In genomic region chr7:107690611-107691010, GRCh38 we compare ENCODE assay signal across 26 cellular contexts. TPM values are rescaled to one million over a fixed set of nuclear protein-coding genes. Genes with fewer than 3 reads are reported as not detected.
DNase-seq lines count a peak whose midpoint lies in the region; ATAC-seq, FAIRE-seq and TF ChIP-seq lines count a peak whose summit lies in the region.
"Had no signal": no experiment of that assay in that cellular context is flagged by ENCODE, and none has a peak within 500 bp of the region (broad histone marks: within the 10 kb centered on the region; RNA-seq: fewer than 3 reads in every experiment).

No MANE protein-coding gene starts in this region.

- H3K9me3 ChIP-seq in astrocyte (ENCODE audit: insufficient read depth, low read depth, low read length), result no peaks in the 10 kb centered on the region
- H3K9me3 ChIP-seq in thyroid gland, result no peaks in the 10 kb centered on the region
- H3K9me3 ChIP-seq: uterus had no signal

- DNase-seq in left ventricle myocardium superior (no peak), Right ventricle myocardium superior (no peak), astrocyte (ENCODE audit: low read depth) (peak; percentile 85), fibroblast of pulmonary artery (ENCODE audit: low read depth) (peak; percentile 74), thyroid gland (no peak), activated T-cell treated with anti-CD3 and anti-CD28 coated beads for 4 hours (no peak)
- DNase-seq: 8988T; activated CD4-positive, alpha-beta T cell treated with anti-CD3 and anti-CD28 coated beads for 36 hours; cerebellar nuclear complex; H7; naive thymus-derived CD4-positive, alpha-beta T cell; NCI-H1436 treated with DMSO at 0.1 percent for 48 hours; NCI-H2227 treated with DMSO at 0.1 percent for 48 hours; RPMI8226; stimulated activated CD4-positive, alpha-beta T cell treated with anti-CD3 and anti-CD28 coated beads, Interleukin-4, amount 100 ng/mL, for 4 hours; SW 1271; uterus had no signal

- H2AFZ ChIP-seq in astrocyte (ENCODE audit: low read depth, low read length), result no peak overlapping the region
- H2AFZ ChIP-seq: hepatocyte had no signal

- no peak overlapping the region for H3K27ac Mint-ChIP-seq in astrocyte (ENCODE audit: unreplicated experiment)
- H3K27ac Mint-ChIP-seq: activated CD4-positive, alpha-beta T cell treated with anti-CD3 and anti-CD28 coated beads for 36 hours; CD14-positive monocyte; memory B cell; naive thymus-derived CD4-positive, alpha-beta T cell had no signal

- H3K4me1 Mint-ChIP-seq in astrocyte (ENCODE audit: low read depth, unreplicated experiment), result peaks cover 35% of the 10 kb centered on the region
- H3K4me1 Mint-ChIP-seq: activated CD4-positive, alpha-beta T cell treated with anti-CD3 and anti-CD28 coated beads for 36 hours; CD14-positive monocyte had no signal

- 38 to 57% methylated on average over 2 of the region's 2 CpGs for WGBS in thyroid gland, 2 donors

- peaks cover 3% of the 10 kb centered on the region for H3K27me3 Mint-ChIP-seq in astrocyte (ENCODE audit: low read depth, unreplicated experiment)

- H3K4me2 ChIP-seq in astrocyte (ENCODE audit: low read length), result peak overlapping the region; percentile 52
- H3K4me2 ChIP-seq: hepatocyte had no signal

- ATAC-seq in left ventricle myocardium superior, result peak; percentile 16
- ATAC-seq in Right ventricle myocardium superior (ENCODE audit: poor library complexity), result no peak
- ATAC-seq in GM18873 (IDR thresholded peaks at IDR 0.05; ENCODE audit: low FRiP score, unreplicated experiment), result no peak
- no peak for ATAC-seq in HG03159 (IDR thresholded peaks at IDR 0.05; ENCODE audit: unreplicated experiment)
- ATAC-seq: activated CD4-positive, alpha-beta T cell treated with anti-CD3 and anti-CD28 coated beads for 36 hours; HepG2; naive thymus-derived CD4-positive, alpha-beta T cell had no signal

- no peak overlapping the region for H3K4me3 Mint-ChIP-seq in astrocyte (ENCODE audit: unreplicated experiment)
- H3K4me3 Mint-ChIP-seq: activated CD4-positive, alpha-beta T cell treated with anti-CD3 and anti-CD28 coated beads for 36 hours; CD14-positive monocyte; memory B cell; naive thymus-derived CD4-positive, alpha-beta T cell had no signal

- H3K36me3 ChIP-seq in astrocyte (ENCODE audit: insufficient read depth, low read length) (no peaks in the 10 kb centered on the region), thyroid gland (peaks cover 3 to 5% of the 10 kb centered on the region in 2 donors)
- H3K36me3 ChIP-seq: uterus had no signal

- intact Hi-C loops in left ventricle myocardium superior (cut with micrococcal nuclease) (no loop called here), Right ventricle myocardium superior (cut with DNase I) (no loop called here), thyroid gland (cut with DNase I) (no loop called here)

- no peak overlapping the region for H3K9ac ChIP-seq in astrocyte (ENCODE audit: low read length)

- no peak for TF ChIP-seq POLR2A in thyroid gland (IDR thresholded peaks at IDR 0.05)

- H3K27ac ChIP-seq in astrocyte (ENCODE audit: low read depth, low read length), result no peak overlapping the region
- H3K27ac ChIP-seq in thyroid gland, result peak overlapping the region; percentile 50 to 95 (median 62)
- H3K27ac ChIP-seq: hepatocyte, skin epidermis, uterus had no signal

- no peaks in the 10 kb centered on the region for H3K27me3 ChIP-seq in astrocyte (ENCODE audit: insufficient read depth, low read length)
- no peaks in the 10 kb centered on the region for H3K27me3 ChIP-seq in thyroid gland
- H3K27me3 ChIP-seq: uterus had no signal

- H3K4me1 ChIP-seq in astrocyte (ENCODE audit: insufficient read depth, low read length) (peaks cover 54% of the 10 kb centered on the region), thyroid gland (peaks cover 40 to 58% of the 10 kb centered on the region in 2 donors)
- H3K4me1 ChIP-seq: uterus had no signal

- no peak overlapping the region for H3K4me3 ChIP-seq in astrocyte (ENCODE audit: insufficient read depth, low read depth, low read length)
- no peak overlapping the region for H3K4me3 ChIP-seq in fibroblast of pulmonary artery (replicated peaks; ENCODE audit: low read depth, low read length)
- H3K4me3 ChIP-seq in thyroid gland (replicated peaks in 1 of 3), result no peak overlapping the region
- H3K4me3 ChIP-seq: hepatocyte, skin epidermis, uterus had no signal

- H4K20me1 ChIP-seq in astrocyte (ENCODE audit: insufficient read depth, low read length), result no peaks in the 10 kb centered on the region

- H3K36me3 Mint-ChIP-seq in astrocyte (ENCODE audit: low read depth, unreplicated experiment), result no peaks in the 10 kb centered on the region
- H3K36me3 Mint-ChIP-seq: CD14-positive monocyte; memory B cell; naive thymus-derived CD4-positive, alpha-beta T cell had no signal

- peak; percentile 29 for FAIRE-seq in astrocyte (lab: Jason Lieb, UNC)
- FAIRE-seq: GM12892, HepG2, keratinocyte had no signal

- no peaks in the 10 kb centered on the region for H3K9me3 Mint-ChIP-seq in astrocyte (ENCODE audit: unreplicated experiment)
- H3K9me3 Mint-ChIP-seq: memory B cell had no signal

- H3K79me2 ChIP-seq in astrocyte (ENCODE audit: insufficient read depth, low read length), result no peaks in the 10 kb centered on the region
- H3K79me2 ChIP-seq: hepatocyte had no signal

- no peak for TF ChIP-seq CTCF in astrocyte (IDR thresholded peaks at IDR 0.05; ENCODE audit: insufficient read depth, low read depth, low read length)
- peak; percentile 24 for TF ChIP-seq CTCF in fibroblast of pulmonary artery (IDR thresholded peaks at IDR 0.05; ENCODE audit: low read length, missing control alignments)
- TF ChIP-seq CTCF in thyroid gland (IDR thresholded peaks at IDR 0.05), result no peak

RNA-seq across cellular contexts. Expression of gene SLC26A4, which starts 30.0 kb away (rescaled TPM):
- 0.40 TPM for total RNA-seq in left ventricle myocardium superior
- 0.46 TPM for total RNA-seq in Right ventricle myocardium superior
- total RNA-seq in astrocyte, result 0.57 and 0.91 TPM in 2 replicates
- 100 to 1,000 TPM; 193 to 299 (median 254) TPM for total RNA-seq in thyroid gland
- total RNA-seq: H7 had no signal

RNA-seq across cellular contexts. Expression of gene CBLL1, which starts 53.3 kb away (rescaled TPM):
- total RNA-seq in left ventricle myocardium superior, result 24.8 TPM
- total RNA-seq in Right ventricle myocardium superior, result 18.9 TPM
- 27.3 and 28.3 TPM in 2 replicates for total RNA-seq in astrocyte
- total RNA-seq in thyroid gland, result 10 to 100 TPM; 27.0 to 41.6 (median 33.5) TPM

Comparison
In these comparisons a context has a peak if more than half of its experiments do, and no peak if none do; other contexts are left out.
1. DNase-seq: peak in astrocyte (single experiment) and fibroblast of pulmonary artery (single experiment); none in left ventricle myocardium superior (single experiment), Right ventricle myocardium superior (single experiment), thyroid gland (0 of 2) and activated T-cell treated with anti-CD3 and anti-CD28 coated beads for 4 hours (single experiment).
2. RNA of gene SLC26A4, which starts 30.0 kb away (total RNA-seq): 193 to 299 TPM in thyroid gland; 0.57 to 0.91 TPM in astrocyte, 0.46 TPM in Right ventricle myocardium superior (single experiment) and 0.40 TPM in left ventricle myocardium superior (single experiment); every median in the first group is over 100 times any median in the second.